In genomic region chr6:112222111-112222726, GRCh38 we compare ENCODE assay signal across 11 cellular contexts. TPM values are rescaled to one million over a fixed set of nuclear protein-coding genes. Genes with fewer than 3 reads are reported as not detected.
DNase-seq lines count a peak whose midpoint lies in the region; ATAC-seq and TF ChIP-seq lines count a peak whose summit lies in the region.
"Had no signal": no experiment of that assay in that cellular context is flagged by ENCODE, and none has a peak within 500 bp of the region (broad histone marks: within the 10 kb centered on the region; RNA-seq: fewer than 3 reads in every experiment).

No MANE protein-coding gene starts in this region.

- no peaks in the 10 kb centered on the region for H3K4me1 Mint-ChIP-seq in activated CD4-positive, alpha-beta memory T cell treated with anti-CD3 and anti-CD28 coated beads for 36 hours (ENCODE audit: low read depth)

- H3K27ac ChIP-seq in AG04450 (ENCODE audit: low read depth, low read length) (peak overlapping the region; percentile 79), rectal smooth muscle tissue (ENCODE audit: low read depth, low read length) (peak overlapping the region; percentile 89)
- H3K27ac ChIP-seq: BLaER1, parathyroid adenoma had no signal

- H3K9me3 Mint-ChIP-seq in activated CD4-positive, alpha-beta memory T cell treated with anti-CD3 and anti-CD28 coated beads for 36 hours, result no peaks in the 10 kb centered on the region

- POLR2A ChIA-PET in AG04450 (lab: Yijun Ruan, JAX), result interaction anchor here (1.0 to 2.8 kb wide), 11 partner anchors 10 to 89 kb away, joined by 3 to 20 read pairs (median 4); no protein-coding TSS in a partner anchor
- POLR2A ChIA-PET in activated CD4-positive, alpha-beta memory T cell treated with anti-CD3 and anti-CD28 coated beads for 36 hours (lab: Charles Lee), result no interaction called here

- peak; percentile 43 for DNase-seq in AG04450 (ENCODE audit: low read depth, low spot score)
- DNase-seq in RPMI7951 (ENCODE audit: low read depth), result peak; percentile 51
- peak; percentile 89 for DNase-seq in fibroblast of the aortic adventitia (ENCODE audit: low read depth)
- DNase-seq in NCI-H1436 (lab: John Stamatoyannopoulos, UW), result no peak
- no peak for DNase-seq in activated CD4-positive, alpha-beta memory T cell treated with anti-CD3 and anti-CD28 coated beads for 36 hours
- no peak for DNase-seq in KG1 (lab: John Stamatoyannopoulos, UW)
- DNase-seq: activated gamma-delta T cell had no signal

- CTCF ChIA-PET in AG04450 (lab: Charles Lee), result interaction anchor here (0.7 to 1.0 kb wide), 2 partner anchors 9 to 12 kb away, joined by 3 read pairs; no protein-coding TSS in a partner anchor
- CTCF ChIA-PET in activated CD4-positive, alpha-beta memory T cell treated with anti-CD3 and anti-CD28 coated beads for 36 hours (lab: Charles Lee), result interaction anchor here (0.6 to 1.2 kb wide), 2 partner anchors 42 to 49 kb away, joined by 5 to 6 read pairs; no protein-coding TSS in a partner anchor

- intact Hi-C loops in activated CD4-positive, alpha-beta memory T cell treated with anti-CD3 and anti-CD28 coated beads for 36 hours (cut with micrococcal nuclease), result no loop called here

- H3K4me1 ChIP-seq in rectal smooth muscle tissue (ENCODE audit: control insufficient read depth, insufficient read depth, low read length), result peaks cover 60% of the 10 kb centered on the region
- H3K4me1 ChIP-seq: BLaER1, parathyroid adenoma had no signal

- peaks cover 8% of the 10 kb centered on the region for H3K27me3 Mint-ChIP-seq in activated CD4-positive, alpha-beta memory T cell treated with anti-CD3 and anti-CD28 coated beads for 36 hours

- ATAC-seq in GM21528 (IDR thresholded peaks at IDR 0.05; ENCODE audit: low FRiP score, unreplicated experiment), result no peak

- no peak overlapping the region for H3K27ac Mint-ChIP-seq in activated CD4-positive, alpha-beta memory T cell treated with anti-CD3 and anti-CD28 coated beads for 36 hours

- TF ChIP-seq CTCF in AG04450 (IDR thresholded peaks at IDR 0.05; ENCODE audit: low read depth, low read length), result no peak
- TF ChIP-seq CTCF in fibroblast of the aortic adventitia (IDR thresholded peaks at IDR 0.05; ENCODE audit: insufficient read depth, low read length), result no peak

- H3K36me3 Mint-ChIP-seq in activated CD4-positive, alpha-beta memory T cell treated with anti-CD3 and anti-CD28 coated beads for 36 hours, result no peaks in the 10 kb centered on the region

- H3K27me3 ChIP-seq in AG04450 (ENCODE audit: control insufficient read depth, insufficient read depth, low read length), result no peaks in the 10 kb centered on the region
- no peaks in the 10 kb centered on the region for H3K27me3 ChIP-seq in rectal smooth muscle tissue (ENCODE audit: control insufficient read depth, insufficient read depth, low read length)
- H3K27me3 ChIP-seq: BLaER1 had no signal

- H3K4me3 ChIP-seq in AG04450 (ENCODE audit: low read depth, low read length), result no peak overlapping the region
- no peak overlapping the region for H3K4me3 ChIP-seq in fibroblast of the aortic adventitia (ENCODE audit: low read depth, low read length)
- H3K4me3 ChIP-seq in rectal smooth muscle tissue (ENCODE audit: low read length), result no peak overlapping the region
- H3K4me3 ChIP-seq: BLaER1 had no signal

- H3K9me3 ChIP-seq in AG04450 (ENCODE audit: control insufficient read depth, insufficient read depth, low read length), result no peaks in the 10 kb centered on the region
- H3K9me3 ChIP-seq: BLaER1 had no signal

- no peaks in the 10 kb centered on the region for H3K36me3 ChIP-seq in rectal smooth muscle tissue (ENCODE audit: control insufficient read depth, insufficient read depth, low read length)
- H3K36me3 ChIP-seq: BLaER1 had no signal

- no peak overlapping the region for H3K9ac ChIP-seq in rectal smooth muscle tissue (ENCODE audit: low read length)
- H3K9ac ChIP-seq: BLaER1, parathyroid adenoma had no signal

- H3K4me3 Mint-ChIP-seq in activated CD4-positive, alpha-beta memory T cell treated with anti-CD3 and anti-CD28 coated beads for 36 hours, result no peak overlapping the region

RNA-seq across cellular contexts. Expression of gene LAMA4, which starts 32.1 kb away (rescaled TPM):
- polyA plus RNA-seq in AG04450 (2011; rRNA removed), result 231 and 246 TPM in 2 replicates
- 415 and 507 TPM in 2 replicates for polyA minus RNA-seq in AG04450 (2011; rRNA and poly(A)+ RNA removed)
- 7.6 and 7.7 TPM in 2 replicates for total RNA-seq in RPMI7951 (2014; rRNA removed; shearing (Covaris generic))
- 306 and 904 TPM in 2 replicates for total RNA-seq in fibroblast of the aortic adventitia (ENCODE audit: low replicate concordance)
- not detected for total RNA-seq in activated CD4-positive, alpha-beta memory T cell treated with anti-CD3 and anti-CD28 coated beads for 36 hours

Comparison
In these comparisons a context has a peak if more than half of its experiments do, and no peak if none do; other contexts are left out.
1. DNase-seq: peak in AG04450 (single experiment), RPMI7951 (single experiment) and fibroblast of the aortic adventitia (single experiment); none in NCI-H1436 (single experiment), activated CD4-positive, alpha-beta memory T cell treated with anti-CD3 and anti-CD28 coated beads for 36 hours (single experiment) and KG1 (single experiment).
2. RNA of gene LAMA4, which starts 32.1 kb away (total RNA-seq): 306 to 904 TPM in fibroblast of the aortic adventitia; 7.6 to 7.7 TPM in RPMI7951 and not detected in activated CD4-positive, alpha-beta memory T cell treated with anti-CD3 and anti-CD28 coated beads for 36 hours; every median in the first group is over 10 times any median in the second.